Comparison of ENCODE assay signal across 23 cellular contexts in genomic region chr7:128024154-128024553, GRCh38. TPM values are rescaled to one million over a fixed set of nuclear protein-coding genes. Genes with fewer than 3 reads are reported as not detected.
DNase-seq lines count a peak whose midpoint lies in the region; TF ChIP-seq lines count a peak whose summit lies in the region.
"Had no signal": no experiment of that assay in that cellular context is flagged by ENCODE, and none has a peak within 500 bp of the region (broad histone marks: within the 10 kb centered on the region; RNA-seq: fewer than 3 reads in every experiment).

No MANE protein-coding gene starts in this region.

- no peak overlapping the region for H3K4me2 ChIP-seq in neural cell (ENCODE audit: low read length)
- H3K4me2 ChIP-seq: A549 had no signal

- DNase-seq in NCI-H69 (lab: John Stamatoyannopoulos, UW) (peak; percentile 79), GM03348 (ENCODE audit: low spot score) (no peak), activated gamma-delta T cell treated with Interleukin-2 at 50 U/mL for 16 hours (no peak), SW 1271 (lab: John Stamatoyannopoulos, UW) (no peak), KG1 (lab: John Stamatoyannopoulos, UW) (no peak)
- DNase-seq: CD4-positive, CD25-positive, alpha-beta regulatory T cell; EL; GF-D8; GM23248; NCI-H1105; NCI-H146; NCI-H2029; NCI-H345; NCI-H524; OCI-M1; SHP77; T-cell had no signal

- H3K27me3 ChIP-seq in neural cell (ENCODE audit: insufficient read depth, low read depth, low read length): no peaks in the 10 kb centered on the region

- H3K4me1 ChIP-seq in HEK293 (ENCODE audit: control insufficient read depth, insufficient read depth, low read length): no peaks in the 10 kb centered on the region; the same call in 1 of the 2 replicates

- TF ChIP-seq EP300 in neural cell (conservative IDR thresholded peaks at IDR 0.05; ENCODE audit: poor library complexity, severe bottlenecking): no peak

- no peak for TF ChIP-seq CTCF in HEK293 (tag by site-specific recombination; IDR thresholded peaks at IDR 0.05)
- TF ChIP-seq CTCF in neural cell (IDR thresholded peaks at IDR 0.05; ENCODE audit: poor library complexity, severe bottlenecking): no peak

- POLR2A ChIA-PET in HEK293 (lab: Yijun Ruan, JAX): no interaction called here

- no peak overlapping the region for H2AFZ ChIP-seq in neural cell (ENCODE audit: low read depth, low read length)
- H2AFZ ChIP-seq: GM23248 had no signal

- no peak overlapping the region for H3K27ac ChIP-seq in HEK293 (ENCODE audit: extremely low read depth, low read depth, low read length)
- peak overlapping the region; percentile 13 for H3K27ac ChIP-seq in angular gyrus (ENCODE audit: low read depth, low read length)
- no peak overlapping the region for H3K27ac ChIP-seq in neural cell (ENCODE audit: low read length)
- H3K27ac ChIP-seq: A549 had no signal

- H3K36me3 ChIP-seq in HEK293 (ENCODE audit: control insufficient read depth in 2 of 2, insufficient read depth in 1 of 2, low read length in 2 of 2) (peaks cover 0 to 5% of the 10 kb centered on the region in 2 experiments; a peak in 1 of 3 replicates), neural cell (ENCODE audit: insufficient read depth, low read length) (peaks cover 5% of the 10 kb centered on the region)

- peaks cover 10% of the 10 kb centered on the region for H4K20me1 ChIP-seq in neural cell (ENCODE audit: insufficient read depth)

- peaks cover 66% of the 10 kb centered on the region for H3K79me2 ChIP-seq in neural cell (replicated peaks; ENCODE audit: insufficient read depth, low read length)

- H3K9ac ChIP-seq in neural cell (ENCODE audit: low read length): no peak overlapping the region
- H3K9ac ChIP-seq: GM23248 had no signal

- CTCF ChIA-PET in HEK293 (lab: Yijun Ruan, JAX): interaction anchor here (0.6 kb wide), 1 partner anchor 43 kb away, joined by 3 read pairs; no protein-coding TSS in a partner anchor

- H3F3A ChIP-seq in neural cell (ENCODE audit: insufficient read depth, low read length, poor library complexity, severe bottlenecking): no peaks in the 10 kb centered on the region

- H3K9me2 ChIP-seq in neural cell (ENCODE audit: insufficient read depth, low read length): no peaks in the 10 kb centered on the region

- H3K9me3 ChIP-seq in HEK293 (ENCODE audit: control insufficient read depth, insufficient read depth, low read depth, low read length) (no peaks in the 10 kb centered on the region), neural cell (ENCODE audit: low read length) (no peaks in the 10 kb centered on the region)
- H3K9me3 ChIP-seq: A549, HAP-1 had no signal

- no peak for TF ChIP-seq RAD21 in neural cell (conservative IDR thresholded peaks at IDR 0.05)

- H3K4me3 ChIP-seq in HEK293 (ENCODE audit: low read depth, low read length) (no peak overlapping the region), neural cell (ENCODE audit: low read length) (peak overlapping the region; percentile 90)
- H3K4me3 ChIP-seq: A549, GM23248, HAP-1, K562 had no signal

TF ChIP-seq in HEK293, 187 proteins besides CTCF, POLR2A, EP300 and RAD21:
- no peak for TF ChIP-seq PRDM4 (tag by site-specific recombination; IDR thresholded peaks at IDR 0.05)
- TF ChIP-seq ZIC2 (tag by site-specific recombination; IDR thresholded peaks at IDR 0.05): peak; percentile 63; the same call in 1 of the 2 replicates

TF ChIP-seq in neural cell, 6 proteins besides CTCF, POLR2A, EP300 and RAD21:
- TF ChIP-seq POLR2AphosphoS5 (IDR thresholded peaks at IDR 0.05) (no peak), EZH2 (IDR thresholded peaks at IDR 0.05; ENCODE audit: borderline replicate concordance, insufficient read depth, low read length, poor library complexity, severe bottlenecking) (no peak), REST (IDR thresholded peaks at IDR 0.05; ENCODE audit: borderline replicate concordance) (no peak), TAF1 (IDR thresholded peaks at IDR 0.05; ENCODE audit: low read depth) (no peak), SMC3 (conservative IDR thresholded peaks at IDR 0.05; ENCODE audit: poor library complexity) (no peak), MXI1 (conservative IDR thresholded peaks at IDR 0.05; ENCODE audit: poor library complexity, severe bottlenecking) (no peak)

RNA-seq across cellular contexts. Expression of gene LRRC4, which starts 7.1 kb away (rescaled TPM):
- 15.7 and 15.8 TPM in 2 replicates for polyA plus RNA-seq in neural cell
- polyA minus RNA-seq in neural cell: 31.2 and 34.7 TPM in 2 replicates
- polyA plus RNA-seq: A549 had no signal
